In the genomic region with DNA sequence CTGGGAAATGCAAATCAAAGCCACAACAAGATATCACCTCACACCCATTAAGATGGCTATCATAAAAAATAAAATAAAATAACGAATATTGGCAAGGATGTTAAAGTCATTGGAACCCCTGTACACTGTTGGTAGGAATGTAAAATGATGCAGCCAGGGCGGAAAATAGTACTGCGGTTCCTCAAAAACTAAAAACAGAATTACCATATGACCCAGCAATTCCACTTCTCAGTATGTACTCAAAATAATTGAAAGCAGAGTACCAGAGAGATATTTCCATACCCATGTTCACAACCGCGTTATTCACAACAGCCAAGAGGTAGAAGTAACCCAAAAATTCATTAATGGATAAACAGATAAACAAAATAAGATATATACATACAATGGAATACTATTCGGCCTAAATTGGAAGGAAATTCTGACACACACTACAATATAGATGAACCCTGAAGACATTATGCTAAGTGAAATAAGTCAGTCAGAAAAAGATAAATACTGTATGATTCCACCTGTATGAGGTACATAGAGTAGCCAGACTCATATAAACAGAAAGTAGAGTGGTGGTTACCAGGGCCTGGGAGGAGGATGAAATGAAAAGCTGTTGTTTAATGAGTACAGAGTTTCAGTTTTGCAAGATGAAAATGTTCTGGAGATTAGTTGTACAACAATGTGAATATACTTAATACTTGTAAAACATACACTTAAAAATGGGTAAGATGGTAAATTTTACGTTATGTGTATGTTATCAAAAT, we compare ENCODE assay signal across 22 cellular contexts.
DNase-seq lines count a peak whose midpoint lies in the region; ATAC-seq, FAIRE-seq and TF ChIP-seq lines count a peak whose summit lies in the region.
"Had no signal": no experiment of that assay in that cellular context is flagged by ENCODE, and none has a peak within 500 bp of the region (broad histone marks: within the 10 kb centered on the region; RNA-seq: fewer than 3 reads in every experiment).

No MANE protein-coding gene starts in this region.

- intact Hi-C loops in activated CD4-positive, alpha-beta memory T cell treated with anti-CD3 and anti-CD28 coated beads for 36 hours (cut with micrococcal nuclease), result loop anchor here (1.0 kb wide), 2 partner anchors 9 to 142 kb away; no protein-coding TSS in a partner anchor

- CTCF ChIA-PET in activated CD4-positive, alpha-beta memory T cell treated with anti-CD3 and anti-CD28 coated beads for 36 hours (lab: Charles Lee), result interaction anchor here (0.6 to 1.4 kb wide), 4 partner anchors 10 to 167 kb away, joined by 3 to 8 read pairs (median 3); no protein-coding TSS in a partner anchor
- CTCF ChIA-PET in activated CD4-positive, alpha-beta memory T cell treated with anti-CD3 and anti-CD28 coated beads, Interleukin-2, amount 10 ng/mL, durations not matched to agents 7 days and 5 days (lab: Charles Lee), result interaction anchor here (0.7 to 1.5 kb wide), 4 partner anchors 10 to 191 kb away, joined by 3 to 6 read pairs (median 4); no protein-coding TSS in a partner anchor

- POLR2A ChIA-PET in activated CD4-positive, alpha-beta memory T cell treated with anti-CD3 and anti-CD28 coated beads for 36 hours (lab: Charles Lee), result no interaction called here
- POLR2A ChIA-PET in activated CD4-positive, alpha-beta memory T cell treated with anti-CD3 and anti-CD28 coated beads, Interleukin-2, amount 10 ng/mL, durations not matched to agents 7 days and 5 days (lab: Charles Lee), result interaction anchor here (0.6 to 1.2 kb wide), 2 partner anchors 152 to 181 kb away, joined by 4 read pairs; no protein-coding TSS in a partner anchor

- peak; percentile 15 for DNase-seq in activated CD4-positive, alpha-beta memory T cell treated with anti-CD3 and anti-CD28 coated beads for 36 hours
- no peak for DNase-seq in activated CD4-positive, alpha-beta memory T cell treated with anti-CD3 and anti-CD28 coated beads, Interleukin-2, amount 10 ng/mL, durations not matched to agents 7 days and 5 days
- no peak for DNase-seq in GM12891 (ENCODE audit: insufficient read length, low spot score)
- DNase-seq in SW 1271 (lab: John Stamatoyannopoulos, UW), result no peak
- no peak for DNase-seq in NCI-H82 treated with DMSO at 0.1 percent for 48 hours (lab: John Stamatoyannopoulos, UW; ENCODE audit: unreplicated experiment)
- DNase-seq: BE2C, GF-D8, H7, heart right ventricle, KG1, NCI-H146, NCI-H510A, ovary, SJCRH30 had no signal

- no peaks in the 10 kb centered on the region for H3K27me3 Mint-ChIP-seq in activated CD4-positive, alpha-beta memory T cell treated with anti-CD3 and anti-CD28 coated beads for 36 hours
- H3K27me3 Mint-ChIP-seq in activated CD4-positive, alpha-beta memory T cell treated with anti-CD3 and anti-CD28 coated beads, Interleukin-2, amount 10 ng/mL, durations not matched to agents 7 days and 5 days, result no peaks in the 10 kb centered on the region
- no peaks in the 10 kb centered on the region for H3K27me3 Mint-ChIP-seq in activated T-helper 17 cell treated with anti-CD3 and anti-CD28 coated beads, Interleukin-2, amount 50 U/mL, for 72 hours

- H3K4me1 Mint-ChIP-seq in activated CD4-positive, alpha-beta memory T cell treated with anti-CD3 and anti-CD28 coated beads for 36 hours (ENCODE audit: low read depth), result peaks cover 8% of the 10 kb centered on the region
- peaks cover 12% of the 10 kb centered on the region for H3K4me1 Mint-ChIP-seq in activated CD4-positive, alpha-beta memory T cell treated with anti-CD3 and anti-CD28 coated beads, Interleukin-2, amount 10 ng/mL, durations not matched to agents 7 days and 5 days
- peaks cover 8% of the 10 kb centered on the region for H3K4me1 Mint-ChIP-seq in activated T-helper 17 cell treated with anti-CD3 and anti-CD28 coated beads, Interleukin-2, amount 50 U/mL, for 72 hours
- H3K4me1 Mint-ChIP-seq: nephron had no signal

- peak; percentile 47 for FAIRE-seq in GM12891 (lab: Jason Lieb, UNC)
- FAIRE-seq: A549, urothelium cell line had no signal

- no peak overlapping the region for H3K27ac Mint-ChIP-seq in activated CD4-positive, alpha-beta memory T cell treated with anti-CD3 and anti-CD28 coated beads for 36 hours
- no peak overlapping the region for H3K27ac Mint-ChIP-seq in activated CD4-positive, alpha-beta memory T cell treated with anti-CD3 and anti-CD28 coated beads, Interleukin-2, amount 10 ng/mL, durations not matched to agents 7 days and 5 days
- peak overlapping the region; percentile 84 for H3K27ac Mint-ChIP-seq in activated T-helper 17 cell treated with anti-CD3 and anti-CD28 coated beads, Interleukin-2, amount 50 U/mL, for 72 hours
- H3K27ac Mint-ChIP-seq: nephron had no signal

- H3K36me3 Mint-ChIP-seq in activated CD4-positive, alpha-beta memory T cell treated with anti-CD3 and anti-CD28 coated beads for 36 hours, result peaks cover 8% of the 10 kb centered on the region
- peaks cover 14% of the 10 kb centered on the region for H3K36me3 Mint-ChIP-seq in activated CD4-positive, alpha-beta memory T cell treated with anti-CD3 and anti-CD28 coated beads, Interleukin-2, amount 10 ng/mL, durations not matched to agents 7 days and 5 days (ENCODE audit: low read depth)
- H3K36me3 Mint-ChIP-seq in activated T-helper 17 cell treated with anti-CD3 and anti-CD28 coated beads, Interleukin-2, amount 50 U/mL, for 72 hours (ENCODE audit: low read depth), result no peaks in the 10 kb centered on the region

- no peak for TF ChIP-seq POLR2A in GM12891 (IDR thresholded peaks at IDR 0.05; ENCODE audit: low read depth, low read length)

- peak; percentile 65 for ATAC-seq in HG02798 (IDR thresholded peaks at IDR 0.05; ENCODE audit: poor library complexity, unreplicated experiment)
- ATAC-seq in activated T-helper 17 cell treated with anti-CD3 and anti-CD28 coated beads, Interleukin-2, amount 50 U/mL, for 72 hours (replicated peaks), result peak; percentile 95
- ATAC-seq in GM21717 (IDR thresholded peaks at IDR 0.05; ENCODE audit: unreplicated experiment), result no peak
- ATAC-seq: A549, heart right ventricle, left lobe of liver, Panc1 had no signal

- no peaks in the 10 kb centered on the region for H3K9me3 Mint-ChIP-seq in activated CD4-positive, alpha-beta memory T cell treated with anti-CD3 and anti-CD28 coated beads for 36 hours
- H3K9me3 Mint-ChIP-seq in activated CD4-positive, alpha-beta memory T cell treated with anti-CD3 and anti-CD28 coated beads, Interleukin-2, amount 10 ng/mL, durations not matched to agents 7 days and 5 days, result no peaks in the 10 kb centered on the region
- H3K9me3 Mint-ChIP-seq in activated T-helper 17 cell treated with anti-CD3 and anti-CD28 coated beads, Interleukin-2, amount 50 U/mL, for 72 hours, result no peaks in the 10 kb centered on the region
- H3K9me3 Mint-ChIP-seq: nephron had no signal

- no peak overlapping the region for H3K4me3 Mint-ChIP-seq in activated CD4-positive, alpha-beta memory T cell treated with anti-CD3 and anti-CD28 coated beads for 36 hours
- no peak overlapping the region for H3K4me3 Mint-ChIP-seq in activated CD4-positive, alpha-beta memory T cell treated with anti-CD3 and anti-CD28 coated beads, Interleukin-2, amount 10 ng/mL, durations not matched to agents 7 days and 5 days
- H3K4me3 Mint-ChIP-seq in activated T-helper 17 cell treated with anti-CD3 and anti-CD28 coated beads, Interleukin-2, amount 50 U/mL, for 72 hours, result no peak overlapping the region
- H3K4me3 Mint-ChIP-seq: nephron had no signal

TF ChIP-seq in GM12891, 5 proteins besides CTCF, POLR2A, EP300 and RAD21:
- TF ChIP-seq PAX5 (IDR thresholded peaks at IDR 0.05; ENCODE audit: insufficient read depth, low read length, severe bottlenecking), result no peak
